ENCODE assay signal across 1 cellular context in genomic region chr4:76090241-76090691, GRCh38.
TF ChIP-seq lines count a peak whose summit lies in the region.

No MANE protein-coding gene starts in this region.

TF ChIP-seq in K562, 482 proteins besides CTCF, POLR2A, EP300 and RAD21 (continued from another document and continues in another):
- TF ChIP-seq DEAF1 (CRISPR knock-in tag; IDR thresholded peaks at IDR 0.05) (no peak), FOXA3 (CRISPR knock-in tag; conservative IDR thresholded peaks at IDR 0.05 in 1 of 2, IDR thresholded peaks at IDR 0.05 in 1 of 2) (peak in 1 of 2 experiments; percentile 95; a peak in 2 of 4 replicates), ZNF212 (CRISPR knock-in tag; IDR thresholded peaks at IDR 0.05) (no peak), ARID3A (IDR thresholded peaks at IDR 0.05; ENCODE audit: borderline replicate concordance, low read depth, low read length) (peak; percentile 91), ZNF134 (CRISPR knock-in tag; conservative IDR thresholded peaks at IDR 0.05) (no peak), FOXK2 (conservative IDR thresholded peaks at IDR 0.05 in 1 of 2, IDR thresholded peaks at IDR 0.05 in 1 of 2; ENCODE audit: low read depth in 2 of 2) (peak; percentile 92 to 96), L3MBTL2 (IDR thresholded peaks at IDR 0.05) (peak; percentile 78), GTF2F1 (IDR thresholded peaks at IDR 0.05; ENCODE audit: low read depth, low read length) (no peak), PURB (CRISPR knock-in tag; IDR thresholded peaks at IDR 0.05; ENCODE audit: low read depth) (no peak), RBM25 (IDR thresholded peaks at IDR 0.05; ENCODE audit: low read depth, low read length, severe bottlenecking) (no peak), HMG20B (CRISPR knock-in tag; IDR thresholded peaks at IDR 0.05) (no peak), HES1 (IDR thresholded peaks at IDR 0.05; ENCODE audit: low read depth) (peak; percentile 74; the same call in 1 of the 2 replicates), VEZF1 (CRISPR knock-in tag; IDR thresholded peaks at IDR 0.05) (peak; percentile 21; the same call in 1 of the 2 replicates), TAL1 (IDR thresholded peaks at IDR 0.05) (peak; percentile 45), HSF4 (CRISPR knock-in tag; IDR thresholded peaks at IDR 0.05; ENCODE audit: borderline replicate concordance) (no peak), ZNF444 (CRISPR knock-in tag; IDR thresholded peaks at IDR 0.05) (no peak), ZNF584 (CRISPR knock-in tag; IDR thresholded peaks at IDR 0.05; ENCODE audit: low read depth) (peak; percentile 79), ZNF318 (IDR thresholded peaks at IDR 0.05; ENCODE audit: borderline replicate concordance in 1 of 2, low read depth in 1 of 2) (peak in 1 of 2 experiments; percentile 88; a peak in 2 of 4 replicates), MTA3 (IDR thresholded peaks at IDR 0.05; ENCODE audit: borderline replicate concordance) (0 out of 2 replicates have a peak, but pooled peaks have one; percentile 46), CBX1 (IDR thresholded peaks at IDR 0.05; ENCODE audit: low read depth) (no peak), ZBTB7A (IDR thresholded peaks at IDR 0.05; ENCODE audit: borderline replicate concordance, control insufficient read depth, low read depth, low read length) (no peak), CEBPB (tag; IDR thresholded peaks at IDR 0.05) (peak; percentile 99), EP400 (IDR thresholded peaks at IDR 0.05) (peak; percentile 64; the same call in 1 of the 2 replicates), NFE2L1 (tag; IDR thresholded peaks at IDR 0.05; ENCODE audit: borderline replicate concordance, low read depth) (no peak), MTA1 (IDR thresholded peaks at IDR 0.05; ENCODE audit: borderline replicate concordance) (peak; percentile 70; the same call in 1 of the 2 replicates), GTF2B (IDR thresholded peaks at IDR 0.05; ENCODE audit: extremely low read depth, insufficient read length) (no peak), EHMT2 (IDR thresholded peaks at IDR 0.05) (peak; percentile 12; the same call in 1 of the 2 replicates), CBX3 (IDR thresholded peaks at IDR 0.05; ENCODE audit: borderline replicate concordance in 1 of 2, low read length in 2 of 2) (0 out of 3 replicates have a peak, but pooled peaks of 1 of the 2 experiments have one; percentile 19), SMARCA4 (IDR thresholded peaks at IDR 0.05) (peak; percentile 89), TRIM25 (IDR thresholded peaks at IDR 0.05; ENCODE audit: borderline replicate concordance) (no peak), MAFK (IDR thresholded peaks at IDR 0.05; ENCODE audit: low read length) (no peak), SMAD1 (IDR thresholded peaks at IDR 0.05; ENCODE audit: low read depth, low read length, partially characterized antibody) (peak; percentile 84), CTCFL (IDR thresholded peaks at IDR 0.05; ENCODE audit: borderline replicate concordance, insufficient read depth, low read depth, low read length, poor library complexity, severe bottlenecking) (no peak), E2F8 (IDR thresholded peaks at IDR 0.05; ENCODE audit: low read depth, partially characterized antibody) (peak; percentile 26)
